Comparison of ENCODE assay signal across 1 cellular context in genomic region chr1:42319871-42320484, GRCh38.
TF ChIP-seq lines count a peak whose summit lies in the region.

No MANE protein-coding gene starts in this region.

TF ChIP-seq in HepG2, 621 proteins besides CTCF, POLR2A, EP300 and RAD21 (continued from another document and continues in another):
- no peak for TF ChIP-seq HBP1 (CRISPR knock-in tag; IDR thresholded peaks at IDR 0.05; ENCODE audit: low read depth)
- TF ChIP-seq ZNF382 (CRISPR knock-in tag; IDR thresholded peaks at IDR 0.05; ENCODE audit: borderline replicate concordance): no peak
- TF ChIP-seq ZNF792 (CRISPR knock-in tag; IDR thresholded peaks at IDR 0.05): no peak
- TF ChIP-seq ATF6 (CRISPR knock-in tag; conservative IDR thresholded peaks at IDR 0.05): no peak
- no peak for TF ChIP-seq ZNF530 (CRISPR knock-in tag; IDR thresholded peaks at IDR 0.05; ENCODE audit: low read depth)
- TF ChIP-seq ZBTB49 (CRISPR knock-in tag; IDR thresholded peaks at IDR 0.05; ENCODE audit: borderline replicate concordance): no peak
- TF ChIP-seq SRSF1 (optimal IDR thresholded peaks at IDR 0.05; ENCODE audit: low read depth, low read length): no peak
- TF ChIP-seq TEAD3 (CRISPR knock-in tag; optimal IDR thresholded peaks at IDR 0.05; ENCODE audit: borderline replicate concordance): peak; percentile 52
- TF ChIP-seq HNRNPL (IDR thresholded peaks at IDR 0.05; ENCODE audit: low read depth, low read length): no peak
- no peak for TF ChIP-seq ZNF644 (CRISPR knock-in tag; IDR thresholded peaks at IDR 0.05; ENCODE audit: low read depth)
- TF ChIP-seq FOXP4 (CRISPR knock-in tag; IDR thresholded peaks at IDR 0.05): peak; percentile 82
- no peak for TF ChIP-seq ZNF691 (CRISPR knock-in tag; IDR thresholded peaks at IDR 0.05; ENCODE audit: borderline replicate concordance, low read depth)
- no peak for TF ChIP-seq ZBTB42 (CRISPR knock-in tag; IDR thresholded peaks at IDR 0.05)
- no peak for TF ChIP-seq NBN (conservative IDR thresholded peaks at IDR 0.05)
- TF ChIP-seq PAWR (CRISPR knock-in tag; IDR thresholded peaks at IDR 0.05; ENCODE audit: borderline replicate concordance): no peak
- TF ChIP-seq MAX (IDR thresholded peaks at IDR 0.05): no peak
- no peak for TF ChIP-seq ZNF75D (CRISPR knock-in tag; IDR thresholded peaks at IDR 0.05; ENCODE audit: borderline replicate concordance)
- TF ChIP-seq ZHX1 (CRISPR knock-in tag; IDR thresholded peaks at IDR 0.05; ENCODE audit: low read depth): no peak
- no peak for TF ChIP-seq TBX3 (IDR thresholded peaks at IDR 0.05; ENCODE audit: borderline replicate concordance)
- TF ChIP-seq CHCHD3 (CRISPR knock-in tag; IDR thresholded peaks at IDR 0.05): no peak
- TF ChIP-seq HOMEZ (CRISPR knock-in tag; IDR thresholded peaks at IDR 0.05; ENCODE audit: low read depth): peak; percentile 45; the same call in 1 of the 2 replicates
- peak; percentile 70 for TF ChIP-seq GATAD2A (CRISPR knock-in tag; IDR thresholded peaks at IDR 0.05)
- no peak for TF ChIP-seq NFYB (CRISPR knock-in tag; IDR thresholded peaks at IDR 0.05)
- TF ChIP-seq ZNF737 (CRISPR knock-in tag; IDR thresholded peaks at IDR 0.05; ENCODE audit: borderline replicate concordance): no peak
- no peak for TF ChIP-seq ZNF776 (CRISPR knock-in tag; IDR thresholded peaks at IDR 0.05)
- no peak for TF ChIP-seq HCFC1 (IDR thresholded peaks at IDR 0.05; ENCODE audit: low read depth, low read length)
- no peak for TF ChIP-seq MEIS1 (CRISPR knock-in tag; IDR thresholded peaks at IDR 0.05; ENCODE audit: borderline replicate concordance)
- TF ChIP-seq ZNF225 (CRISPR knock-in tag; IDR thresholded peaks at IDR 0.05): no peak
- no peak for TF ChIP-seq ZNF326 (CRISPR knock-in tag; IDR thresholded peaks at IDR 0.05; ENCODE audit: borderline replicate concordance)
- no peak for TF ChIP-seq MIER3 (CRISPR knock-in tag; IDR thresholded peaks at IDR 0.05; ENCODE audit: borderline replicate concordance)
- TF ChIP-seq ZFP36L1 (CRISPR knock-in tag; IDR thresholded peaks at IDR 0.05): no peak
- no peak for TF ChIP-seq KLF13 (CRISPR knock-in tag; IDR thresholded peaks at IDR 0.05)
- no peak for TF ChIP-seq LBX2 (CRISPR knock-in tag; IDR thresholded peaks at IDR 0.05; ENCODE audit: borderline replicate concordance)
- TF ChIP-seq ZNF276 (CRISPR knock-in tag; IDR thresholded peaks at IDR 0.05; ENCODE audit: low read depth): no peak
- TF ChIP-seq MLLT10 (CRISPR knock-in tag; IDR thresholded peaks at IDR 0.05): no peak
- no peak for TF ChIP-seq FOXP1 (IDR thresholded peaks at IDR 0.05)
- peak; percentile 52; the same call in 1 of the 2 replicates for TF ChIP-seq FOXP1 (CRISPR knock-in tag; IDR thresholded peaks at IDR 0.05)
- TF ChIP-seq MAFK (conservative IDR thresholded peaks at IDR 0.05 in 1 of 2, IDR thresholded peaks at IDR 0.05 in 1 of 2; ENCODE audit: low read length in 2 of 2): no peak
- no peak for TF ChIP-seq MXD1 (CRISPR knock-in tag; IDR thresholded peaks at IDR 0.05)
- peak; percentile 71; the same call in 1 of the 2 replicates for TF ChIP-seq TBX2 (CRISPR knock-in tag; IDR thresholded peaks at IDR 0.05; ENCODE audit: borderline replicate concordance)
